18 cellular contexts compared by ENCODE assay signal in the genomic region with DNA sequence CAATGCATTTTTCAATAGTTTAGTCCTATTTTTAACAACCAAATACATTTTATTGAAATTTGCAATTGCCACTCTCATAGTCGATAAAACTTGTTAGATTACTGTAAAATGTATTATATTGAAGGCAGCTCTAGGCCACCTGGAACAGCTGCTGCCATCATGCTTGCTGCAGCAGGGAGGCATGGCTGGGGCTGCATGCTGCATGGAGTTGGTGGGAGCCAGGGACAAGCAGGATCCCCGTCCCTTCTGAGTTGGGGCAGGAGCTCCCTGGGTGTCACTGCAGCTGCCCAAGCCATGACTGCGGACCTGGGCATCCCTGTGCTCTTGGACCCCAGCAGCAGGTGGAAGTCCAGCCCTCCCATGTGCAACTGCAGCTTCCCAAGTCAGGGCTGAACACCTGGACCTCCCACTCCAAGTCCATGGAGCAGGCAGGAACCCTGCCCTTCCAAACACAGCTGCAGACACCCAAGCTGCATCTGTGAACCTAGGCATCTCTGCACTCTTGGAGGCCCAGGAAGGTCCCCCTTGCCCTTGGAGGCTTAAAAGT.
DNase-seq lines count a peak whose midpoint lies in the region; ATAC-seq and TF ChIP-seq lines count a peak whose summit lies in the region.
"Had no signal": no experiment of that assay in that cellular context is flagged by ENCODE, and none has a peak within 500 bp of the region (broad histone marks: within the 10 kb centered on the region; RNA-seq: fewer than 3 reads in every experiment).

No MANE protein-coding gene starts in this region.

- H3K18ac ChIP-seq in neuronal stem cell (ENCODE audit: low read length): no peak overlapping the region

- H3K79me1 ChIP-seq in neuronal stem cell (ENCODE audit: low read depth, low read length): no peaks in the 10 kb centered on the region

- H3K27me3 Mint-ChIP-seq in naive thymus-derived CD4-positive, alpha-beta T cell: no peaks in the 10 kb centered on the region
- H3K27me3 Mint-ChIP-seq: B cell; CD4-positive, CD25-positive, alpha-beta regulatory T cell had no signal

- no peak overlapping the region for H3K4me3 Mint-ChIP-seq in stimulated activated effector memory CD8-positive, alpha-beta T cell treated with anti-CD3 and anti-CD28 coated beads, Interleukin-12 subunit alpha, Interleukin-12 subunit beta, amount 100 ng/mL, for 72 hours
- no peak overlapping the region for H3K4me3 Mint-ChIP-seq in naive thymus-derived CD4-positive, alpha-beta T cell
- H3K4me3 Mint-ChIP-seq: B cell; CD4-positive, CD25-positive, alpha-beta regulatory T cell; CD8-positive, alpha-beta T cell had no signal

- H2BK5ac ChIP-seq in neuronal stem cell (ENCODE audit: low read length): no peak overlapping the region

- ATAC-seq in right cardiac atrium (no peak), Right ventricle myocardium superior (ENCODE audit: poor library complexity) (no peak)
- ATAC-seq in stimulated activated effector memory CD8-positive, alpha-beta T cell treated with anti-CD3 and anti-CD28 coated beads, Interleukin-12 subunit alpha, Interleukin-12 subunit beta, amount 100 ng/mL, for 72 hours: peak; percentile 32
- no peak for ATAC-seq in naive thymus-derived CD4-positive, alpha-beta T cell
- ATAC-seq: CD8-positive, alpha-beta T cell had no signal

- no peak overlapping the region for H3K4me3 ChIP-seq in right cardiac atrium (ENCODE audit: low read length)
- no peak overlapping the region for H3K4me3 ChIP-seq in neuronal stem cell (ENCODE audit: low read length in 2 of 2)
- H3K4me3 ChIP-seq in MM.1S (ENCODE audit: low read length): no peak overlapping the region
- H3K4me3 ChIP-seq in naive thymus-derived CD4-positive, alpha-beta T cell (ENCODE audit: low read length): no peak overlapping the region
- H3K4me3 ChIP-seq in effector memory CD4-positive, alpha-beta T cell (ENCODE audit: insufficient read depth, low read depth, low read length, poor library complexity, severe bottlenecking): no peak overlapping the region
- H3K4me3 ChIP-seq: BLaER1 had no signal

- no peaks in the 10 kb centered on the region for H3K27me3 ChIP-seq in right cardiac atrium (ENCODE audit: control insufficient read depth, insufficient read depth)
- no peaks in the 10 kb centered on the region for H3K27me3 ChIP-seq in neuronal stem cell (ENCODE audit: control insufficient read depth in 3 of 3, insufficient read depth in 3 of 3, low read depth in 1 of 3, low read length in 3 of 3)
- H3K27me3 ChIP-seq in MM.1S (replicated peaks; ENCODE audit: insufficient read depth, low read length): no peaks in the 10 kb centered on the region
- no peaks in the 10 kb centered on the region for H3K27me3 ChIP-seq in naive thymus-derived CD4-positive, alpha-beta T cell (ENCODE audit: control insufficient read depth in 2 of 2, insufficient read depth in 2 of 2, low read length in 2 of 2)
- no peaks in the 10 kb centered on the region for H3K27me3 ChIP-seq in effector memory CD4-positive, alpha-beta T cell (replicated peaks; ENCODE audit: control insufficient read depth, insufficient read depth, low read length, poor library complexity, severe bottlenecking)
- H3K27me3 ChIP-seq: BLaER1 had no signal

- H2BK12ac ChIP-seq in neuronal stem cell (ENCODE audit: low read length): no peak overlapping the region

- H3K27ac ChIP-seq in right cardiac atrium (ENCODE audit: low read length): no peak overlapping the region
- no peak overlapping the region for H3K27ac ChIP-seq in neuronal stem cell (replicated peaks; ENCODE audit: low read length)
- no peak overlapping the region for H3K27ac ChIP-seq in MM.1S (ENCODE audit: low read length)
- H3K27ac ChIP-seq in naive thymus-derived CD4-positive, alpha-beta T cell (ENCODE audit: low read depth, low read length): no peak overlapping the region
- H3K27ac ChIP-seq in effector memory CD4-positive, alpha-beta T cell (ENCODE audit: insufficient read depth, low read length, poor library complexity, severe bottlenecking): no peak overlapping the region
- H3K27ac ChIP-seq: 22Rv1, BLaER1, C4-2B had no signal

- POLR2A ChIA-PET in naive thymus-derived CD4-positive, alpha-beta T cell (lab: Charles Lee): no interaction called here

- no peak overlapping the region for H3K23ac ChIP-seq in neuronal stem cell (ENCODE audit: low read depth, low read length, poor library complexity)

- no peaks in the 10 kb centered on the region for H3K79me2 ChIP-seq in MM.1S (ENCODE audit: low read length)

- H3K4me2 ChIP-seq in neuronal stem cell (ENCODE audit: insufficient read depth, low read length, poor library complexity, severe bottlenecking) (no peak overlapping the region), MM.1S (ENCODE audit: low read depth, low read length) (no peak overlapping the region)
- H3K4me2 ChIP-seq: BLaER1 had no signal

- H3K4ac ChIP-seq in neuronal stem cell (ENCODE audit: low read length): no peak overlapping the region

- TF ChIP-seq CTCF in MM.1S (IDR thresholded peaks at IDR 0.05; ENCODE audit: low read length): no peak

- H4K8ac ChIP-seq in neuronal stem cell (ENCODE audit: low read depth, low read length): no peak overlapping the region

- H3K9me2 ChIP-seq in MM.1S (replicated peaks; ENCODE audit: insufficient read depth, low read length): no peaks in the 10 kb centered on the region

- H3K14ac ChIP-seq in neuronal stem cell (ENCODE audit: low read length): no peak overlapping the region

- DNase-seq in right cardiac atrium: peak in 2 of 3 donors; percentile 25 to 34
- DNase-seq in Right ventricle myocardium superior: no peak
- DNase-seq in neuronal stem cell (ENCODE audit: low spot score): no peak
- DNase-seq in stimulated activated effector memory CD8-positive, alpha-beta T cell treated with anti-CD3 and anti-CD28 coated beads, Interleukin-12 subunit alpha, Interleukin-12 subunit beta, amount 100 ng/mL, for 72 hours (ENCODE audit: low spot score in 2 of 2): no peak
- no peak for DNase-seq in MM.1S
- DNase-seq in naive thymus-derived CD4-positive, alpha-beta T cell: no peak
- no peak for DNase-seq in effector memory CD4-positive, alpha-beta T cell
- DNase-seq: Caco-2; CD4-positive, CD25-positive, alpha-beta regulatory T cell; CD8-positive, alpha-beta T cell; DMS153; DND-41; GOT3; HCEC 1CT had no signal

- WGBS in right cardiac atrium: 64% methylated on average over 3 of the region's 3 CpGs
- no CpG with 5 or more reads among the region's 3 CpGs for WGBS in neuronal stem cell (ENCODE audit: extremely low coverage in 2 of 2, insufficient read length in 2 of 2, insufficient replicate concordance in 1 of 2), 2 donors

- H4K91ac ChIP-seq in neuronal stem cell (ENCODE audit: low read depth, low read length, poor library complexity): no peak overlapping the region

- H3K4me1 ChIP-seq in right cardiac atrium (ENCODE audit: control insufficient read depth, insufficient read depth, low read length) (no peaks in the 10 kb centered on the region), neuronal stem cell (ENCODE audit: control insufficient read depth in 2 of 2, insufficient read depth in 1 of 2, low read depth in 1 of 2, low read length in 2 of 2) (no peaks in the 10 kb centered on the region), MM.1S (ENCODE audit: low read length) (no peaks in the 10 kb centered on the region)
- H3K4me1 ChIP-seq in naive thymus-derived CD4-positive, alpha-beta T cell (ENCODE audit: control insufficient read depth in 2 of 2, insufficient read depth in 2 of 2, low read length in 2 of 2): no peaks in the 10 kb centered on the region
- no peaks in the 10 kb centered on the region for H3K4me1 ChIP-seq in effector memory CD4-positive, alpha-beta T cell (ENCODE audit: control insufficient read depth, insufficient read depth, low read length, poor library complexity, severe bottlenecking)
- H3K4me1 ChIP-seq: BLaER1, Caco-2 had no signal

- H3K36me3 ChIP-seq in neuronal stem cell (replicated peaks in 1 of 2; ENCODE audit: control insufficient read depth in 2 of 2, insufficient read depth in 2 of 2, low read length in 2 of 2) (no peaks in the 10 kb centered on the region), MM.1S (replicated peaks; ENCODE audit: insufficient read depth, low read length) (no peaks in the 10 kb centered on the region)
- H3K36me3 ChIP-seq in naive thymus-derived CD4-positive, alpha-beta T cell (ENCODE audit: control insufficient read depth in 2 of 3, insufficient read depth in 3 of 3, low read length in 3 of 3): no peaks in the 10 kb centered on the region
- H3K36me3 ChIP-seq in effector memory CD4-positive, alpha-beta T cell (ENCODE audit: control insufficient read depth, insufficient read depth, low read length): no peaks in the 10 kb centered on the region
- H3K36me3 ChIP-seq: BLaER1 had no signal

- CTCF ChIA-PET in naive thymus-derived CD4-positive, alpha-beta T cell (lab: Charles Lee): no interaction called here

- intact Hi-C loops in right cardiac atrium (cut with DNase I): no loop called here
- intact Hi-C loops in Right ventricle myocardium superior (cut with DNase I): no loop called here
- intact Hi-C loops in naive thymus-derived CD4-positive, alpha-beta T cell (cut with micrococcal nuclease): no loop called here

- no peak overlapping the region for H3K27ac Mint-ChIP-seq in stimulated activated effector memory CD8-positive, alpha-beta T cell treated with anti-CD3 and anti-CD28 coated beads, Interleukin-12 subunit alpha, Interleukin-12 subunit beta, amount 100 ng/mL, for 72 hours
- no peak overlapping the region for H3K27ac Mint-ChIP-seq in naive thymus-derived CD4-positive, alpha-beta T cell
- H3K27ac Mint-ChIP-seq: B cell; CD4-positive, CD25-positive, alpha-beta regulatory T cell; CD8-positive, alpha-beta T cell had no signal

- H2AK5ac ChIP-seq in neuronal stem cell (ENCODE audit: low read depth, low read length): no peak overlapping the region

- H2BK15ac ChIP-seq in neuronal stem cell (ENCODE audit: low read length): no peak overlapping the region

- H3K9ac ChIP-seq in neuronal stem cell (ENCODE audit: low read depth, low read length, poor library complexity): no peak overlapping the region
- H3K9ac ChIP-seq in MM.1S (ENCODE audit: low read length): no peak overlapping the region
- H3K9ac ChIP-seq: BLaER1 had no signal

- no peak overlapping the region for H2BK120ac ChIP-seq in neuronal stem cell (ENCODE audit: low read depth, low read length)

- H4K20me1 ChIP-seq in MM.1S (ENCODE audit: insufficient read depth, low read length): no peaks in the 10 kb centered on the region
- H4K20me1 ChIP-seq: BLaER1 had no signal

- H3F3A ChIP-seq in MM.1S (ENCODE audit: insufficient read depth, low read length): no peaks in the 10 kb centered on the region

- no peaks in the 10 kb centered on the region for H3K36me3 Mint-ChIP-seq in stimulated activated effector memory CD8-positive, alpha-beta T cell treated with anti-CD3 and anti-CD28 coated beads, Interleukin-12 subunit alpha, Interleukin-12 subunit beta, amount 100 ng/mL, for 72 hours
- H3K36me3 Mint-ChIP-seq in naive thymus-derived CD4-positive, alpha-beta T cell: no peaks in the 10 kb centered on the region
- H3K36me3 Mint-ChIP-seq: CD4-positive, CD25-positive, alpha-beta regulatory T cell; CD8-positive, alpha-beta T cell had no signal

- H2AFZ ChIP-seq in neuronal stem cell (ENCODE audit: low read length) (peak overlapping the region; percentile 21), MM.1S (ENCODE audit: low read length) (no peak overlapping the region)

- H3K4me1 Mint-ChIP-seq in stimulated activated effector memory CD8-positive, alpha-beta T cell treated with anti-CD3 and anti-CD28 coated beads, Interleukin-12 subunit alpha, Interleukin-12 subunit beta, amount 100 ng/mL, for 72 hours: no peaks in the 10 kb centered on the region
- H3K4me1 Mint-ChIP-seq in naive thymus-derived CD4-positive, alpha-beta T cell: no peaks in the 10 kb centered on the region
- H3K4me1 Mint-ChIP-seq: B cell; CD4-positive, CD25-positive, alpha-beta regulatory T cell had no signal

- H3K9me3 Mint-ChIP-seq in stimulated activated effector memory CD8-positive, alpha-beta T cell treated with anti-CD3 and anti-CD28 coated beads, Interleukin-12 subunit alpha, Interleukin-12 subunit beta, amount 100 ng/mL, for 72 hours: peaks cover 9% of the 10 kb centered on the region
- H3K9me3 Mint-ChIP-seq in naive thymus-derived CD4-positive, alpha-beta T cell: peaks cover 0 to 4% (median 0%) of the 10 kb centered on the region in 11 donors

- H3K9me3 ChIP-seq in right cardiac atrium (ENCODE audit: control insufficient read depth, low read length) (no peaks in the 10 kb centered on the region), neuronal stem cell (replicated peaks in 1 of 2; ENCODE audit: control insufficient read depth in 2 of 2, insufficient read depth in 1 of 2, low read depth in 1 of 2, low read length in 2 of 2) (no peaks in the 10 kb centered on the region), MM.1S (replicated peaks; ENCODE audit: insufficient read depth, low read length) (no peaks in the 10 kb centered on the region)
- H3K9me3 ChIP-seq in naive thymus-derived CD4-positive, alpha-beta T cell (ENCODE audit: control insufficient read depth in 2 of 3, low read length in 3 of 3): no peaks in the 10 kb centered on the region
- H3K9me3 ChIP-seq in effector memory CD4-positive, alpha-beta T cell (ENCODE audit: control insufficient read depth, low read length): no peaks in the 10 kb centered on the region
- H3K9me3 ChIP-seq: BLaER1, Caco-2 had no signal

Comparison
In these comparisons a context has a peak if more than half of its experiments do, and no peak if none do; other contexts are left out.
1. DNase-seq: peak in right cardiac atrium (2 of 3); none in Right ventricle myocardium superior (single experiment), neuronal stem cell (single experiment), stimulated activated effector memory CD8-positive, alpha-beta T cell treated with anti-CD3 and anti-CD28 coated beads, Interleukin-12 subunit alpha, Interleukin-12 subunit beta, amount 100 ng/mL, for 72 hours (0 of 2), MM.1S (single experiment), naive thymus-derived CD4-positive, alpha-beta T cell (0 of 9) and effector memory CD4-positive, alpha-beta T cell (0 of 3).